8 cellular contexts compared by ENCODE assay signal in genomic region chr4:25914670-25915358, GRCh38. TPM values are rescaled to one million over a fixed set of nuclear protein-coding genes. Genes with fewer than 3 reads are reported as not detected.
DNase-seq lines count a peak whose midpoint lies in the region; TF ChIP-seq lines count a peak whose summit lies in the region.

No MANE protein-coding gene starts in this region.

- H3K4me2 ChIP-seq in mammary epithelial cell (ENCODE audit: insufficient read depth, low read depth, low read length): peak overlapping the region; percentile 76

- intact Hi-C loops in mammary epithelial cell (cut with micrococcal nuclease) (loop anchor here (1.0 to 10.0 kb wide), 2 partner anchors 54 to 470 kb away; no protein-coding TSS in a partner anchor), head of caudate nucleus (cut with DNase I) (loop anchor here (10.0 kb wide), 1 partner anchor 410 kb away; the partner anchor contains the start of gene RBPJ)

- in situ Hi-C loops in G401 (cut with HindIII; ENCODE audit: low sequenced_read_pairs): no loop called here
- in situ Hi-C loops in mammary epithelial cell (cut with MboI; ENCODE audit: low sequenced_read_pairs in 2 of 2): loop anchor here in 1 of 2 donors (25.0 kb wide), 1 partner anchor 478 kb away; no protein-coding TSS in a partner anchor

- H3K9me3 ChIP-seq in mammary epithelial cell (replicated peaks; ENCODE audit: insufficient read depth, low read length) (no peaks in the 10 kb centered on the region), muscle layer of duodenum (ENCODE audit: control insufficient read depth in 1 of 2, low read length in 2 of 2) (no peaks in the 10 kb centered on the region)

- peak overlapping the region; percentile 91 for H2AFZ ChIP-seq in mammary epithelial cell (ENCODE audit: low read depth, low read length)

- CTCF ChIA-PET in mammary epithelial cell (lab: Charles Lee; ENCODE audit: low non-redundant PET): no interaction called here

- peaks cover 7% of the 10 kb centered on the region for H3K79me2 ChIP-seq in mammary epithelial cell (ENCODE audit: insufficient read depth, low read length)

- H3K36me3 ChIP-seq in mammary epithelial cell (ENCODE audit: insufficient read depth, low read length): no peaks in the 10 kb centered on the region
- H3K36me3 ChIP-seq in muscle layer of duodenum (ENCODE audit: control insufficient read depth in 1 of 2, insufficient read depth in 2 of 2, low read length in 2 of 2): no peaks in the 10 kb centered on the region

- H3K4me3 ChIP-seq in mammary epithelial cell (replicated peaks in 1 of 3; ENCODE audit: insufficient read depth in 1 of 3, low read depth in 2 of 3, low read length in 3 of 3) (peak overlapping the region; percentile 63 to 84 (median 68)), muscle layer of duodenum (ENCODE audit: low read depth in 1 of 2, low read length in 2 of 2) (peak overlapping the region; percentile 82 to 96)

- TF ChIP-seq CTCF in mammary epithelial cell (conservative IDR thresholded peaks at IDR 0.05 in 1 of 2, IDR thresholded peaks at IDR 0.05 in 1 of 2; ENCODE audit: extremely low read depth in 1 of 2, insufficient read depth in 1 of 2, low read depth in 1 of 2, low read length in 2 of 2): no peak

- dilution Hi-C loops in mammary epithelial cell (cut with HindIII; ENCODE audit: low sequenced_read_pairs): no loop called here

- H4K20me1 ChIP-seq in mammary epithelial cell (ENCODE audit: insufficient read depth, low read length): no peaks in the 10 kb centered on the region

- WGBS in mammary epithelial cell (ENCODE audit: low coverage, missing lambda C conversion rate): 42% methylated on average over 7 of the region's 8 CpGs

- H3K27ac ChIP-seq in mammary epithelial cell (ENCODE audit: insufficient read depth, low read depth, low read length) (peak overlapping the region; percentile 73), muscle layer of duodenum (ENCODE audit: low read length) (peak overlapping the region; percentile 92)

- no TSS peak for BruUV-seq in mammary epithelial cell (replicated peaks; lab: Mats Ljungman, UMichigan)

- H3K4me1 ChIP-seq in mammary epithelial cell (ENCODE audit: insufficient read depth, low read length) (peaks cover 4% of the 10 kb centered on the region), muscle layer of duodenum (ENCODE audit: control insufficient read depth in 1 of 2, insufficient read depth in 2 of 2, low read length in 2 of 2) (peaks cover 11 to 14% of the 10 kb centered on the region in 2 donors)

- DNase-seq in G401 (ENCODE audit: low spot score) (peak; percentile 60), HuH-7 (ENCODE audit: low spot score) (peak; percentile 32), mammary epithelial cell (no peak), head of caudate nucleus (no peak), NCI-H510A (lab: John Stamatoyannopoulos, UW) (no peak), NCI-H2196 treated with DMSO at 0.1 percent for 48 hours (lab: John Stamatoyannopoulos, UW; ENCODE audit: unreplicated experiment) (no peak), activated gamma-delta T cell (lab: John Stamatoyannopoulos, UW) (no peak)

- H3K9ac ChIP-seq in mammary epithelial cell (ENCODE audit: insufficient read depth, low read length): peak overlapping the region; percentile 85

- H3K27me3 ChIP-seq in mammary epithelial cell (ENCODE audit: insufficient read depth, low read length): no peaks in the 10 kb centered on the region
- H3K27me3 ChIP-seq in muscle layer of duodenum (ENCODE audit: low read depth, low read length): no peaks in the 10 kb centered on the region

RNA-seq across cellular contexts. Expression of gene SMIM20, which starts 0.8 kb away (rescaled TPM):
- 99.6 and 111 TPM in 2 replicates for total RNA-seq in G401 (2014; rRNA removed; shearing (Covaris generic))
- 10 to 100 TPM; 17.3 to 19.7 TPM for total RNA-seq in mammary epithelial cell
- polyA plus RNA-seq in mammary epithelial cell: 12.8 TPM
- not detected for polyA minus RNA-seq in mammary epithelial cell

RNA-seq across cellular contexts. Expression of gene SEL1L3, which starts 52.0 kb away (rescaled TPM):
- 133 and 134 TPM in 2 replicates for total RNA-seq in G401 (2014; rRNA removed; shearing (Covaris generic))
- total RNA-seq in mammary epithelial cell: 100 to 1,000 TPM in 1 of 2 donors, 10 to 100 TPM in 1; 25.0 to 101 TPM
- 12.4 TPM for polyA plus RNA-seq in mammary epithelial cell
- 28.7 TPM for polyA minus RNA-seq in mammary epithelial cell

Comparison
In these comparisons a context has a peak if more than half of its experiments do, and no peak if none do; other contexts are left out.
1. DNase-seq: peak in G401 (single experiment) and HuH-7 (single experiment); none in mammary epithelial cell (single experiment), head of caudate nucleus (0 of 42), NCI-H510A (single experiment), NCI-H2196 treated with DMSO at 0.1 percent for 48 hours (single experiment) and activated gamma-delta T cell (single experiment).